Comparison of ENCODE assay signal across 1 cellular context in genomic region chr2:218366621-218367414, GRCh38.
A peak's percentile ranks its signal among the peaks of the same experiment; 100 is the strongest.
TF ChIP-seq lines count a peak whose summit lies in the region.

No MANE protein-coding gene starts in this region.

TF ChIP-seq in HepG2, 621 proteins besides CTCF, POLR2A, EP300 and RAD21:
- TF ChIP-seq FOSL2 (CRISPR knock-in tag; IDR thresholded peaks at IDR 0.05): no peak
- TF ChIP-seq ZNF329 (CRISPR knock-in tag; IDR thresholded peaks at IDR 0.05; ENCODE audit: low read depth): no peak
- TF ChIP-seq STAT6 (CRISPR knock-in tag; IDR thresholded peaks at IDR 0.05; ENCODE audit: borderline replicate concordance): no peak
- no peak for TF ChIP-seq SAP130 (CRISPR knock-in tag; IDR thresholded peaks at IDR 0.05; ENCODE audit: low read depth)
- TF ChIP-seq JARID2 (CRISPR knock-in tag; IDR thresholded peaks at IDR 0.05; ENCODE audit: insufficient replicate concordance): no peak
- peak; percentile 99 for TF ChIP-seq ZNF264 (CRISPR knock-in tag; IDR thresholded peaks at IDR 0.05)
- TF ChIP-seq NR2F1 (CRISPR knock-in tag; IDR thresholded peaks at IDR 0.05): no peak
- TF ChIP-seq ZNF33B (CRISPR knock-in tag; IDR thresholded peaks at IDR 0.05): no peak
